1 cellular context compared by ENCODE assay signal in genomic region chr4:162952232-162952631, GRCh38.
A peak's percentile ranks its signal among the peaks of the same experiment; 100 is the strongest.
TF ChIP-seq lines count a peak whose summit lies in the region.

No MANE protein-coding gene starts in this region.

TF ChIP-seq in K562, 482 proteins besides CTCF, POLR2A, EP300 and RAD21 (continued from another document and continues in another):
- TF ChIP-seq ZNF318 (IDR thresholded peaks at IDR 0.05; ENCODE audit: borderline replicate concordance in 1 of 2, low read depth in 1 of 2) (peak in 1 of 2 experiments; percentile 32; a peak in 1 of 4 replicates), BCLAF1 (IDR thresholded peaks at IDR 0.05; ENCODE audit: borderline replicate concordance in 1 of 2, control insufficient read depth in 1 of 2, low read depth in 2 of 2, low read length in 1 of 2) (no peak), CREB3L1 (IDR thresholded peaks at IDR 0.05; ENCODE audit: borderline replicate concordance, low read depth) (no peak), ZNF41 (CRISPR knock-in tag; conservative IDR thresholded peaks at IDR 0.05) (no peak), SRSF7 (optimal IDR thresholded peaks at IDR 0.05; ENCODE audit: low read depth, low read length) (no peak), SMARCA4 (IDR thresholded peaks at IDR 0.05) (no peak), CEBPG (CRISPR knock-in tag; IDR thresholded peaks at IDR 0.05) (no peak), CEBPG (tag; conservative IDR thresholded peaks at IDR 0.05 in 1 of 2, IDR thresholded peaks at IDR 0.05 in 1 of 2) (peak; percentile 71 to 87), BACH1 (tag; IDR thresholded peaks at IDR 0.05) (no peak), MEF2D (tag; conservative IDR thresholded peaks at IDR 0.05; ENCODE audit: low read depth) (no peak), MYNN (IDR thresholded peaks at IDR 0.05) (no peak), MYNN (CRISPR knock-in tag; IDR thresholded peaks at IDR 0.05) (no peak), MBD2 (IDR thresholded peaks at IDR 0.05; ENCODE audit: borderline replicate concordance, low read depth) (no peak), REST (CRISPR knock-in tag; IDR thresholded peaks at IDR 0.05; ENCODE audit: low read depth) (no peak), HMG20A (CRISPR knock-in tag; conservative IDR thresholded peaks at IDR 0.05) (no peak), DIDO1 (tag; IDR thresholded peaks at IDR 0.05; ENCODE audit: low read depth) (no peak), AFF4 (CRISPR knock-in tag; IDR thresholded peaks at IDR 0.05) (no peak), ILK (tag; IDR thresholded peaks at IDR 0.05; ENCODE audit: borderline replicate concordance, low read depth) (no peak), NR1H2 (CRISPR knock-in tag; IDR thresholded peaks at IDR 0.05) (no peak), ZNF263 (CRISPR knock-in tag; IDR thresholded peaks at IDR 0.05; ENCODE audit: borderline replicate concordance) (no peak), SRF (CRISPR knock-in tag; IDR thresholded peaks at IDR 0.05) (no peak), DMBX1 (CRISPR knock-in tag; IDR thresholded peaks at IDR 0.05; ENCODE audit: borderline replicate concordance) (no peak), DACH1 (IDR thresholded peaks at IDR 0.05; ENCODE audit: partially characterized antibody) (no peak), CHAMP1 (IDR thresholded peaks at IDR 0.05) (no peak), NFXL1 (CRISPR knock-in tag; IDR thresholded peaks at IDR 0.05) (no peak), RUNX1 (IDR thresholded peaks at IDR 0.05; ENCODE audit: low read depth) (no peak), CREBBP (IDR thresholded peaks at IDR 0.05; ENCODE audit: low read depth, low read length) (no peak), GTF2A2 (tag; IDR thresholded peaks at IDR 0.05) (no peak), RFX1 (IDR thresholded peaks at IDR 0.05) (no peak), ARID1B (IDR thresholded peaks at IDR 0.05) (no peak), NR4A1 (CRISPR knock-in tag; IDR thresholded peaks at IDR 0.05) (no peak), NR4A1 (tag; IDR thresholded peaks at IDR 0.05) (no peak), MAFK (IDR thresholded peaks at IDR 0.05; ENCODE audit: low read length) (no peak), ASH1L (IDR thresholded peaks at IDR 0.05; ENCODE audit: borderline replicate concordance, low read depth, partially characterized antibody) (no peak), TEAD1 (CRISPR knock-in tag; IDR thresholded peaks at IDR 0.05) (no peak), HNRNPLL (IDR thresholded peaks at IDR 0.05; ENCODE audit: low read depth, low read length, poor library complexity, severe bottlenecking) (no peak), SMARCC2 (IDR thresholded peaks at IDR 0.05; ENCODE audit: low read depth) (no peak), EP400 (IDR thresholded peaks at IDR 0.05) (0 out of 2 replicates have a peak, but pooled peaks have one; percentile 13), FOSL1 (tag; conservative IDR thresholded peaks at IDR 0.05) (peak; percentile 69), TGIF2 (CRISPR knock-in tag; IDR thresholded peaks at IDR 0.05) (no peak), HCFC1 (IDR thresholded peaks at IDR 0.05; ENCODE audit: low read depth, low read length) (no peak), GATAD2A (IDR thresholded peaks at IDR 0.05) (no peak)
